Comparison of ENCODE assay signal across 25 cellular contexts in genomic region chr6:55557176-55557575, GRCh38. TPM values are rescaled to one million over a fixed set of nuclear protein-coding genes. Genes with fewer than 3 reads are reported as not detected.
"Had no signal": no experiment of that assay in that cellular context is flagged by ENCODE, and none has a peak within 500 bp of the region (broad histone marks: within the 10 kb centered on the region; RNA-seq: fewer than 3 reads in every experiment).

No MANE protein-coding gene starts in this region.

- ATAC-seq: activated CD4-positive, alpha-beta T cell treated with anti-CD3 and anti-CD28 coated beads for 36 hours; activated T-helper 17 cell treated with anti-CD3 and anti-CD28 coated beads, Interleukin-2, amount 50 U/mL, for 72 hours; PC-3; T-cell had no signal

- H3K4me3 ChIP-seq: MG63, SK-N-MC had no signal

- H3K36me3 ChIP-seq: MG63 had no signal

- H3K27ac ChIP-seq: SK-N-MC had no signal

- H3K27me3 ChIP-seq: MG63 had no signal

- DNase-seq: activated CD4-positive, alpha-beta memory T cell treated with anti-CD3 and anti-CD28 coated beads, Interleukin-2, amount 10 ng/mL, durations not matched to agents 7 days and 5 days; activated CD4-positive, alpha-beta T cell treated with anti-CD3 and anti-CD28 coated beads for 36 hours; activated CD4-positive, alpha-beta T cell treated with anti-CD3 and anti-CD28 coated beads, Interleukin-2, amount 50 U/mL, for 1 hour; activated gamma-delta T cell; activated naive CD4-positive, alpha-beta T cell treated with anti-CD3 and anti-CD28 coated beads for 36 hours; activated T-cell treated with anti-CD3 and anti-CD28 coated beads for 4 hours; activated T-cell treated with anti-CD3 and anti-CD28 coated beads, Interleukin-2, amount 50 U/mL, for 48 hours; central memory CD4-positive, alpha-beta T cell; MG63; MV-4-11; NCI-H1105; NCI-H1436; NCI-H187; NCI-H2081; NCI-H2171; NCI-H226; NCI-H526; NCI-H774; PC-3; T-cell; T-helper 2 cell; T1000 had no signal

- H3K9me3 ChIP-seq: MG63 had no signal

RNA-seq across cellular contexts. Expression of gene HMGCLL1, which starts 21.8 kb away (rescaled TPM):
- total RNA-seq: activated CD4-positive, alpha-beta memory T cell treated with anti-CD3 and anti-CD28 coated beads, Interleukin-2, amount 10 ng/mL, durations not matched to agents 7 days and 5 days; activated CD4-positive, alpha-beta T cell treated with anti-CD3 and anti-CD28 coated beads for 36 hours; activated CD8-positive, alpha-beta memory T cell treated with anti-CD3 and anti-CD28 coated beads for 36 hours; activated naive CD4-positive, alpha-beta T cell treated with anti-CD3 and anti-CD28 coated beads for 36 hours; activated T-helper 17 cell treated with anti-CD3 and anti-CD28 coated beads, Interleukin-2, amount 50 U/mL, for 72 hours; PC-3; T-cell had no signal
